In the genomic region with DNA sequence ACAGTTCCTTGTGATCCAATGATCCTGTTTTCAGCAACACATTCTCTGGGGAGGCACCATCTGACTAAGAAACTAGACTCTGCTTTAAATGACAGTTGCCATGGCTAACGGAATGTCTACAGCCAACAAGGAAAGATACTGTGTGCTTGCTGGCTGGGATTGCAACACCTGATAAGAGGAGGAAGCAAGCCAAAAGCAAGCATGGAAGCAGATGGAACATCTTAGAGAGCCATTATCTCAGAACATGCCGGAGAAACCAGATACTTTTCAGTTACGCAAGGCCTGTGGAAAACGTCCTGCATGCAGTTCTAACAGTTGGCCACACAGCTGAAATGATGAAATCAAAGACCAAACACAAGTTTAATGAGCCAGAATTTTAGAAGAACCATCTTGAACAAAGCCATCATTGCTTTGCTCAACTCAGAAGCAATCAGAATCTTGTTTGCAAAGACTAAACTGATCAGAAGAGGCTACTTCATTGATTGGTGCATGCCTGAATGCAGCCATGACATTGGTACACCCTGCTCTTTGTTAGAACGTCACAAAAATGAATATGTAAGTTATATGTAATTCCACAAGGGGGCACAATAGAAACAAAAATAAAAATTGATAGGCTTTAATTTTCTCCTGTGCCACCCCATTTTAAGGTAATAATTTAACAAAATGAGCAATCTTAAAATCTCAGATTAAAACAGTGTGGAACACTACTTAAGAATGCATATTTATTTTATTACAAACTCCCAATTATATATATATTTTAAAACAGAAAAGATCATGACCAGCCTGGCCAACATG, we compare ENCODE assay signal across 8 cellular contexts. TPM values are rescaled to one million over a fixed set of nuclear protein-coding genes. Genes with fewer than 3 reads are reported as not detected.
DNase-seq lines count a peak whose midpoint lies in the region; ATAC-seq and TF ChIP-seq lines count a peak whose summit lies in the region.

No MANE protein-coding gene starts in this region.

- H3K27me3 ChIP-seq in Karpas-422 (ENCODE audit: low read length) (no peaks in the 10 kb centered on the region), SJCRH30 (no peaks in the 10 kb centered on the region), lung (ENCODE audit: control insufficient read depth, insufficient read depth) (no peaks in the 10 kb centered on the region), tibial nerve (no peaks in the 10 kb centered on the region)

- H3K9me2 ChIP-seq in Karpas-422 (replicated peaks; ENCODE audit: insufficient read depth, low read length), result no peaks in the 10 kb centered on the region

- H3K9me3 ChIP-seq in Karpas-422 (ENCODE audit: low read length), result no peaks in the 10 kb centered on the region
- no peaks in the 10 kb centered on the region for H3K9me3 ChIP-seq in SJCRH30 (replicated peaks)
- H3K9me3 ChIP-seq in lung (ENCODE audit: control insufficient read depth in 2 of 2, insufficient read depth in 1 of 2, low read length in 1 of 2), result no peaks in the 10 kb centered on the region
- no peaks in the 10 kb centered on the region for H3K9me3 ChIP-seq in tibial nerve

- ATAC-seq in activated naive CD8-positive, alpha-beta T cell treated with anti-CD3 and anti-CD28 coated beads, Interleukin-2, amount 10 ng/mL, durations not matched to agents 7 days and 5 days (ENCODE audit: low read depth), result peak; percentile 82
- ATAC-seq in GM21576 (IDR thresholded peaks at IDR 0.05; ENCODE audit: unreplicated experiment), result peak; percentile 75
- peak; percentile 87 for ATAC-seq in lung (ENCODE audit: insufficient read depth, low FRiP score)

- H3K9ac ChIP-seq in Karpas-422 (ENCODE audit: low read length), result no peak overlapping the region

- H3K4me3 Mint-ChIP-seq in activated naive CD8-positive, alpha-beta T cell treated with anti-CD3 and anti-CD28 coated beads, Interleukin-2, amount 10 ng/mL, durations not matched to agents 7 days and 5 days, result no peak overlapping the region
- H3K4me3 Mint-ChIP-seq in activated naive CD8-positive, alpha-beta T cell treated with anti-CD3 and anti-CD28 coated beads for 36 hours, result no peak overlapping the region

- TF ChIP-seq EP300 in tibial nerve (IDR thresholded peaks at IDR 0.05), result peak in 1 of 2 donors; percentile 97

- peaks cover 5% of the 10 kb centered on the region for H3K4me1 ChIP-seq in Karpas-422 (ENCODE audit: low read length)
- peaks cover 4% of the 10 kb centered on the region; the same call in 1 of the 2 replicates for H3K4me1 ChIP-seq in SJCRH30
- H3K4me1 ChIP-seq in lung (ENCODE audit: control insufficient read depth in 2 of 2, insufficient read depth in 2 of 2, low read length in 2 of 2), result peaks cover 0 to 2% of the 10 kb centered on the region in 2 donors
- H3K4me1 ChIP-seq in tibial nerve, result peaks cover 0 to 20% (median 2%) of the 10 kb centered on the region in 4 donors

- POLR2A ChIA-PET in activated naive CD8-positive, alpha-beta T cell treated with anti-CD3 and anti-CD28 coated beads, Interleukin-2, amount 10 ng/mL, durations not matched to agents 7 days and 5 days (lab: Charles Lee), result no interaction called here

- H3K4me1 Mint-ChIP-seq in activated naive CD8-positive, alpha-beta T cell treated with anti-CD3 and anti-CD28 coated beads, Interleukin-2, amount 10 ng/mL, durations not matched to agents 7 days and 5 days, result no peaks in the 10 kb centered on the region
- H3K4me1 Mint-ChIP-seq in activated naive CD8-positive, alpha-beta T cell treated with anti-CD3 and anti-CD28 coated beads for 36 hours, result no peaks in the 10 kb centered on the region

- H3K4me2 ChIP-seq in Karpas-422 (ENCODE audit: low read depth, low read length, poor library complexity, severe bottlenecking), result no peak overlapping the region

- H3K27ac Mint-ChIP-seq in activated naive CD8-positive, alpha-beta T cell treated with anti-CD3 and anti-CD28 coated beads, Interleukin-2, amount 10 ng/mL, durations not matched to agents 7 days and 5 days, result no peak overlapping the region
- no peak overlapping the region for H3K27ac Mint-ChIP-seq in activated naive CD8-positive, alpha-beta T cell treated with anti-CD3 and anti-CD28 coated beads for 36 hours

- TF ChIP-seq POLR2A in tibial nerve (IDR thresholded peaks at IDR 0.05), result no peak

- H3K9me3 Mint-ChIP-seq in activated naive CD8-positive, alpha-beta T cell treated with anti-CD3 and anti-CD28 coated beads, Interleukin-2, amount 10 ng/mL, durations not matched to agents 7 days and 5 days, result no peaks in the 10 kb centered on the region
- no peaks in the 10 kb centered on the region for H3K9me3 Mint-ChIP-seq in activated naive CD8-positive, alpha-beta T cell treated with anti-CD3 and anti-CD28 coated beads for 36 hours

- H3K36me3 Mint-ChIP-seq in activated naive CD8-positive, alpha-beta T cell treated with anti-CD3 and anti-CD28 coated beads, Interleukin-2, amount 10 ng/mL, durations not matched to agents 7 days and 5 days, result no peaks in the 10 kb centered on the region
- H3K36me3 Mint-ChIP-seq in activated naive CD8-positive, alpha-beta T cell treated with anti-CD3 and anti-CD28 coated beads for 36 hours, result no peaks in the 10 kb centered on the region

- 12 to 25% methylated on average over 5 of the region's 5 CpGs for WGBS in lung, 2 donors
- 20 to 27% methylated on average over 5 of the region's 5 CpGs for WGBS in tibial nerve, 2 donors

- DNase-seq in activated naive CD8-positive, alpha-beta T cell treated with anti-CD3 and anti-CD28 coated beads, Interleukin-2, amount 10 ng/mL, durations not matched to agents 7 days and 5 days, result no peak
- DNase-seq in activated naive CD8-positive, alpha-beta T cell treated with anti-CD3 and anti-CD28 coated beads for 36 hours, result no peak
- DNase-seq in Karpas-422, result peak; percentile 77
- DNase-seq in SJCRH30, result peak; percentile 4 to 55
- DNase-seq in effector CD4-positive, alpha-beta T cell, result peak; percentile 4
- DNase-seq in lung (ENCODE audit: low spot score), result peak; percentile 74
- DNase-seq in tibial nerve (ENCODE audit: low spot score in 2 of 2), result peak; percentile 47 to 83

- H2AFZ ChIP-seq in Karpas-422 (ENCODE audit: low read length), result peak overlapping the region; percentile 72; the same call in 1 of the 2 replicates

- TF ChIP-seq CTCF in lung (IDR thresholded peaks at IDR 0.05; ENCODE audit: control extremely low read depth, extremely low read depth) (peak; percentile 22), tibial nerve (IDR thresholded peaks at IDR 0.05) (peak; percentile 41 to 92 (median 51))

- no peaks in the 10 kb centered on the region for H3K36me3 ChIP-seq in Karpas-422 (ENCODE audit: insufficient read depth, low read length)
- no peaks in the 10 kb centered on the region for H3K36me3 ChIP-seq in SJCRH30
- H3K36me3 ChIP-seq in lung (ENCODE audit: control insufficient read depth in 2 of 2, insufficient read depth in 2 of 2, low read length in 2 of 2), result no peaks in the 10 kb centered on the region
- H3K36me3 ChIP-seq in tibial nerve, result no peaks in the 10 kb centered on the region

- H3K4me3 ChIP-seq in Karpas-422 (ENCODE audit: low read length) (no peak overlapping the region), SJCRH30 (no peak overlapping the region), lung (no peak overlapping the region), tibial nerve (no peak overlapping the region)

- H3K27ac ChIP-seq in Karpas-422 (ENCODE audit: low read length), result no peak overlapping the region
- no peak overlapping the region for H3K27ac ChIP-seq in SJCRH30
- peak overlapping the region in 1 of 2 donors; percentile 66 for H3K27ac ChIP-seq in lung (ENCODE audit: low read depth in 1 of 2, low read length in 1 of 2)
- H3K27ac ChIP-seq in tibial nerve, result peak overlapping the region; percentile 38 to 90 (median 62)

- no peaks in the 10 kb centered on the region for H3K79me2 ChIP-seq in Karpas-422 (ENCODE audit: low read length)

- H3K27me3 Mint-ChIP-seq in activated naive CD8-positive, alpha-beta T cell treated with anti-CD3 and anti-CD28 coated beads, Interleukin-2, amount 10 ng/mL, durations not matched to agents 7 days and 5 days, result peaks cover 13% of the 10 kb centered on the region
- H3K27me3 Mint-ChIP-seq in activated naive CD8-positive, alpha-beta T cell treated with anti-CD3 and anti-CD28 coated beads for 36 hours, result peaks cover 2% of the 10 kb centered on the region

- no peaks in the 10 kb centered on the region for H4K20me1 ChIP-seq in Karpas-422 (ENCODE audit: insufficient read depth, low read depth, low read length)

RNA-seq across cellular contexts. Expression of a gene that starts 50.8 kb away (rescaled TPM):
- total RNA-seq in activated naive CD8-positive, alpha-beta T cell treated with anti-CD3 and anti-CD28 coated beads, Interleukin-2, amount 10 ng/mL, durations not matched to agents 7 days and 5 days, result not detected
- under 1 TPM; 0.16 to 0.32 TPM for total RNA-seq in activated naive CD8-positive, alpha-beta T cell treated with anti-CD3 and anti-CD28 coated beads for 36 hours
- total RNA-seq in Karpas-422 (2014; rRNA removed; shearing (Covaris generic); ENCODE audit: low replicate concordance), result not detected in 2 replicates
- total RNA-seq in SJCRH30 (2014; rRNA removed; shearing (Covaris generic)), result 7.0 and 7.2 TPM in 2 replicates
- total RNA-seq in lung (10 to 100 TPM in 1 of 2 donors, 1 to 10 TPM in 1; 8.0 to 46.8 TPM), tibial nerve (10 to 100 TPM; 16.7 to 33.6 (median 22.0) TPM)
- polyA plus RNA-seq in lung, result 1 to 10 TPM in 1 of 2 donors, under 1 TPM in 1; 0.52 to 1.5 TPM

RNA-seq across cellular contexts. Expression of a gene that starts 57.9 kb away (rescaled TPM):
- total RNA-seq in activated naive CD8-positive, alpha-beta T cell treated with anti-CD3 and anti-CD28 coated beads, Interleukin-2, amount 10 ng/mL, durations not matched to agents 7 days and 5 days, result 10 to 100 TPM; 66.3 to 72.0 TPM
- 100 to 1,000 TPM in 1 of 2 experiments, 10 to 100 TPM in 1; 99.3 to 102 TPM for total RNA-seq in activated naive CD8-positive, alpha-beta T cell treated with anti-CD3 and anti-CD28 coated beads for 36 hours
- 39.3 and 61.5 TPM in 2 replicates for total RNA-seq in Karpas-422 (2014; rRNA removed; shearing (Covaris generic); ENCODE audit: low replicate concordance)
- total RNA-seq in SJCRH30 (2014; rRNA removed; shearing (Covaris generic)), result 48.9 and 55.6 TPM in 2 replicates
- total RNA-seq in lung (100 to 1,000 TPM in 1 of 2 donors, 10 to 100 TPM in 1; 54.3 to 105 TPM), tibial nerve (100 to 1,000 TPM in 1 of 4 donors, 10 to 100 TPM in 3; 72.9 to 134 (median 80.6) TPM)
- polyA plus RNA-seq in lung, result 10 to 100 TPM; 17.1 to 21.7 TPM

Comparison
In these comparisons a context has a peak if more than half of its experiments do, and no peak if none do; other contexts are left out.
1. DNase-seq: peak in Karpas-422 (single experiment), SJCRH30 (2 of 2), effector CD4-positive, alpha-beta T cell (single experiment), lung (single experiment) and tibial nerve (2 of 2); none in activated naive CD8-positive, alpha-beta T cell treated with anti-CD3 and anti-CD28 coated beads, Interleukin-2, amount 10 ng/mL, durations not matched to agents 7 days and 5 days (single experiment) and activated naive CD8-positive, alpha-beta T cell treated with anti-CD3 and anti-CD28 coated beads for 36 hours (single experiment).
2. H3K27ac ChIP-seq: peak in tibial nerve (4 of 4); none in Karpas-422 (single experiment) and SJCRH30 (single experiment).
3. Peak in every context shown above with its lines, with median percentiles within 50 percentile points of each other: ATAC-seq.